ENCODE assay signal across 16 cellular contexts in the genomic region with DNA sequence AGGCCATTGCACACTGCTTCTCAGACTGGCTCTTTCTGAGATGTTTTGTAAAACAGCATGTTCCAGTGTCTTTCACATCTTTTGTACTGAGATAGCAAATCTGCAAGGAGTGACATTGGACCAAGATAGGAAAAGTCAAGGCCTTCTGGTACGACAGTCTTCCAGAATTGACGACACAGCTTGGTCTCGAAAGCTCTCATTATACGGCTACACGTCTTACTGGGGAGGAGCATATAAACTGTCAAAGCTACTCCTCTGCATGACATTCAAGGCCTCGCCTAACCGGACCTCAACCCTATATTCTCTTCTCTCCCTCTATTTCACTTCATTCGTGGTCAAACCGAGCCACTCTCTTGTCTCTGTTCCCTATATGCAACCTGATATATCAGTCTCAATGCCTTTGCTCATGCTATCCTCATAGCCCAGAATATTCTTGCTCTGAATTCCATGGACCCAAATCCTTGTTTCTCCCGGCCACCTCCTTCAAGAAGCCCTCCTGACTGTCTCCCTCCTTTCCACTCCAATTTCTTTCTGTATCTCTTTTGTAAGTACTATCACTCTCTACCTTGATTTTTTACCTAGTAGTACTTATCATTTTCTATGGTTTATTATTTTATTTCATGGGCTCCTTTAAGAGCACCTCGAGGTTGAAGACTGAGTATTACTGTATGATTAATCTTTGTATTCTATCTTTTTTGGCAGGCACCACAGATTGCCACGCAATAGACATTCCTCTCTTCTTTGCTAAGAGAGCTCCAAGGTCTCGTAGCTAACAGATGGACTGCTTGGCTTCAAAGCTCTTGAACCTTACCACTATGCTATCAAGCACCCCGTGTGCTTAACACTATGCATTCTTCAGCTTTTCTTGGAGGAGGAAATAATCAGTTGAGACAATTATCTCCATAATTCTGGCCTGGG. TPM values are rescaled to one million over a fixed set of nuclear protein-coding genes. Genes with fewer than 3 reads are reported as not detected.
DNase-seq lines count a peak whose midpoint lies in the region; FAIRE-seq and TF ChIP-seq lines count a peak whose summit lies in the region.
"Had no signal": no experiment of that assay in that cellular context is flagged by ENCODE, and none has a peak within 500 bp of the region (broad histone marks: within the 10 kb centered on the region; RNA-seq: fewer than 3 reads in every experiment).

No MANE protein-coding gene starts in this region.

- no peaks in the 10 kb centered on the region for H3K36me3 Mint-ChIP-seq in nephron progenitor cell (ENCODE audit: low read depth)
- H3K36me3 Mint-ChIP-seq: activated naive CD4-positive, alpha-beta T cell treated with anti-CD3 and anti-CD28 coated beads, Interleukin-2, amount 50 U/mL, for 72 hours had no signal

- no peak for DNase-seq in D721Med (ENCODE audit: insufficient read length, low spot score)
- peak; percentile 45 for DNase-seq in NCI-H524 treated with DMSO at 0.1 percent for 48 hours (lab: John Stamatoyannopoulos, UW)
- DNase-seq in choroid plexus epithelial cell (ENCODE audit: low read depth), result peak; percentile 86
- no peak for DNase-seq in nephron progenitor cell
- DNase-seq in DMS114 treated with DMSO at 0.1 percent for 48 hours (lab: John Stamatoyannopoulos, UW; ENCODE audit: unreplicated experiment), result no peak
- no peak for DNase-seq in vagina (ENCODE audit: extremely low spot score in 2 of 2)
- no peak for DNase-seq in NCI-H1436 (lab: John Stamatoyannopoulos, UW)
- DNase-seq in posterior cingulate gyrus, result no peak
- DNase-seq: activated CD4-positive, CD25-positive, alpha-beta regulatory T cell; dermis blood vessel endothelial cell; H9; kidney; NCI-H2171 treated with DMSO at 0.1 percent for 48 hours had no signal

- TF ChIP-seq POLR2A in vagina (IDR thresholded peaks at IDR 0.05), result no peak

- H3K9me3 ChIP-seq in vagina, result no peaks in the 10 kb centered on the region

- intact Hi-C loops in vagina (cut with DNase I) (no loop called here), posterior cingulate gyrus (cut with DNase I) (no loop called here)

- H3K27ac ChIP-seq in vagina, result no peak overlapping the region
- H3K27ac ChIP-seq: BLaER1 treated with 17β-estradiol and CSF1 and Interleukin-3, amounts not matched to agents 10 nM and 100 nM; gastroesophageal sphincter had no signal

- no peak overlapping the region for H3K4me3 Mint-ChIP-seq in nephron progenitor cell
- H3K4me3 Mint-ChIP-seq: H9 had no signal

- FAIRE-seq in D721Med (lab: Jason Lieb, UNC), result peak; percentile 51
- FAIRE-seq: kidney had no signal

- peak overlapping the region; percentile 11 for H3K27ac Mint-ChIP-seq in nephron progenitor cell
- H3K27ac Mint-ChIP-seq: activated naive CD4-positive, alpha-beta T cell treated with anti-CD3 and anti-CD28 coated beads, Interleukin-2, amount 50 U/mL, for 72 hours; H9 had no signal

- no peaks in the 10 kb centered on the region for H3K27me3 ChIP-seq in vagina
- H3K27me3 ChIP-seq: BLaER1 treated with 17β-estradiol and CSF1 and Interleukin-3, amounts not matched to agents 10 nM and 100 nM; gastroesophageal sphincter had no signal

- peaks cover 11% of the 10 kb centered on the region for H3K4me1 Mint-ChIP-seq in nephron progenitor cell
- H3K4me1 Mint-ChIP-seq: H9 had no signal

- no peaks in the 10 kb centered on the region for H3K4me1 ChIP-seq in vagina
- H3K4me1 ChIP-seq: gastroesophageal sphincter had no signal

- H3K4me3 ChIP-seq in choroid plexus epithelial cell (ENCODE audit: low read depth, low read length) (no peak overlapping the region), vagina (no peak overlapping the region)
- H3K4me3 ChIP-seq: BLaER1 treated with 17β-estradiol and CSF1 and Interleukin-3, amounts not matched to agents 10 nM and 100 nM; gastroesophageal sphincter had no signal

- peaks cover 4% of the 10 kb centered on the region for H3K27me3 Mint-ChIP-seq in nephron progenitor cell (ENCODE audit: low read depth, poor library complexity)

- peaks cover 21% of the 10 kb centered on the region for H3K9me3 Mint-ChIP-seq in nephron progenitor cell
- H3K9me3 Mint-ChIP-seq: activated naive CD4-positive, alpha-beta T cell treated with anti-CD3 and anti-CD28 coated beads, Interleukin-2, amount 50 U/mL, for 72 hours; H9 had no signal

- TF ChIP-seq CTCF in D721Med (IDR thresholded peaks at IDR 0.05; ENCODE audit: insufficient read depth, missing control alignments), result no peak
- TF ChIP-seq CTCF in choroid plexus epithelial cell (conservative IDR thresholded peaks at IDR 0.05; ENCODE audit: low read depth, low read length), result no peak
- no peak for TF ChIP-seq CTCF in nephron progenitor cell (IDR thresholded peaks at IDR 0.05)
- TF ChIP-seq CTCF in vagina (IDR thresholded peaks at IDR 0.05), result no peak

- H3K36me3 ChIP-seq in vagina, result no peaks in the 10 kb centered on the region
- H3K36me3 ChIP-seq: gastroesophageal sphincter had no signal

RNA-seq across cellular contexts. Expression of a gene that starts 35.1 kb away (rescaled TPM):
- 61.1 TPM for total RNA-seq in vagina

Comparison
In these comparisons a context has a peak if more than half of its experiments do, and no peak if none do; other contexts are left out.
1. DNase-seq: peak in NCI-H524 treated with DMSO at 0.1 percent for 48 hours (single experiment) and choroid plexus epithelial cell (single experiment); none in D721Med (single experiment), nephron progenitor cell (single experiment), DMS114 treated with DMSO at 0.1 percent for 48 hours (single experiment), vagina (0 of 2), NCI-H1436 (single experiment) and posterior cingulate gyrus (0 of 10).